ENCODE assay signal across 8 cellular contexts in the genomic region with DNA sequence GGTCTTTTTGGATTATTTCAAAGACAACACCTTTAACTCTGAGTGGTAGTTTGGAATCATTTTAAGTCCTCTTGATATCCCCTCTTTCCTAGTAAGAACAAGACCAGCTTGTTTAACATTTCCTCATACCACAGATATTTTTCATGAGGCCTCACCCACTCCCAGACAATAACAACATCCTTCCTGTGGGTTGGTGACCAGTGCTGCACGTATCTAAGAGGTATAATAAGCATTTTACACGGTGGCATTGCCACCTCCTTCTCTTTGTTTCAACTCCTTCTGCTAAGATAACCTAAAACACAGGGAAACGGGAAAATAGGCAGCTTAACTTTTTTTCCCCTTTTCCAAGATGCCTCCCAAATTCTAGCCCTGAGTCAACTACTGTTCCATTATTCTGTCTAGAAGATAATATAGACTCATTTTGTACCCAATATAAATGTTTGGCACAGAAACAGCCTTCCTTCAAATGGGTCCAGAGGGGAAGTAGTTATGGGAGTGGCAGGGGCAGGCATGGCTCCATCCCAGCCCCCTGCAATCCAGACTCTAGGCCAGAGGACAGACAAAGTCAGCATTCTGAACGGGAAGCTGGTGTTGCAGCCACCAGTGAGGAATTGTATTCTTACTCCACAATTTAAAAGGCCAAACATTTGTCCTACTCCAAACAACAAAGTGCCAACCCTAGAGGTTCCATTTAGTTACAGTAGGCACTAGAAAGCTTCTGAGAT. TPM values are rescaled to one million over a fixed set of nuclear protein-coding genes. Genes with fewer than 3 reads are reported as not detected.
A peak's percentile ranks its signal among the peaks of the same experiment; 100 is the strongest.
DNase-seq lines count a peak whose midpoint lies in the region; ATAC-seq lines count a peak whose summit lies in the region.

No MANE protein-coding gene starts in this region.

- no peaks in the 10 kb centered on the region for H3K9me3 Mint-ChIP-seq in naive thymus-derived CD8-positive, alpha-beta T cell

- DNase-seq in AG08396 (ENCODE audit: low spot score) = peak; percentile 29
- DNase-seq in M059J (ENCODE audit: low read depth) = peak; percentile 91
- DNase-seq in dedifferentiated amniotic fluid mesenchymal stem cell (ENCODE audit: extremely low spot score) = peak; percentile 45
- peak in 1 of 10 donors; percentile 11 for DNase-seq in naive thymus-derived CD8-positive, alpha-beta T cell
- DNase-seq in cortex of kidney (lab: John Stamatoyannopoulos, UW) = no peak
- no peak for DNase-seq in C1 segment of cervical spinal cord (lab: John Stamatoyannopoulos, UW)

- POLR2A ChIA-PET in naive thymus-derived CD8-positive, alpha-beta T cell (lab: Charles Lee) = interaction anchor here (0.5 to 1.6 kb wide), 6 partner anchors 7 to 267 kb away, joined by 3 to 6 read pairs (median 4); no protein-coding TSS in a partner anchor

- H3K27me3 Mint-ChIP-seq in naive thymus-derived CD8-positive, alpha-beta T cell = no peaks in the 10 kb centered on the region

- peak overlapping the region; percentile 3 to 68 (median 54) for H3K4me3 Mint-ChIP-seq in naive thymus-derived CD8-positive, alpha-beta T cell

- H3K27ac Mint-ChIP-seq in naive thymus-derived CD8-positive, alpha-beta T cell = peak overlapping the region; percentile 76 to 96 (median 92)

- H3K36me3 Mint-ChIP-seq in naive thymus-derived CD8-positive, alpha-beta T cell = peaks cover 4 to 65% (median 19%) of the 10 kb centered on the region in 3 donors

- peak; percentile 57 to 65 for ATAC-seq in naive thymus-derived CD8-positive, alpha-beta T cell
- no peak for ATAC-seq in GM18858 (IDR thresholded peaks at IDR 0.05; ENCODE audit: unreplicated experiment)
- ATAC-seq in HG03520 (IDR thresholded peaks at IDR 0.05; ENCODE audit: unreplicated experiment) = no peak

- H3K4me1 Mint-ChIP-seq in naive thymus-derived CD8-positive, alpha-beta T cell = peaks cover 49 to 96% (median 93%) of the 10 kb centered on the region in 4 donors

RNA-seq across cellular contexts. Expression of a gene that starts 28.5 kb away (rescaled TPM):
- total RNA-seq in M059J (2014; rRNA removed; shearing (Covaris generic)) = 12.0 and 14.0 TPM in 2 replicates
- 10 to 100 TPM; 68.2 to 68.5 TPM for total RNA-seq in naive thymus-derived CD8-positive, alpha-beta T cell
- polyA plus RNA-seq in naive thymus-derived CD8-positive, alpha-beta T cell = 10 to 100 TPM in 2 of 3 donors, 1 to 10 TPM in 1; 6.6 to 33.0 (median 15.3) TPM

Comparison
In these comparisons a context has a peak if more than half of its experiments do, and no peak if none do; other contexts are left out.
1. DNase-seq: peak in AG08396 (single experiment), M059J (single experiment) and dedifferentiated amniotic fluid mesenchymal stem cell (single experiment); none in cortex of kidney (single experiment) and C1 segment of cervical spinal cord (0 of 14).
2. ATAC-seq: peak in naive thymus-derived CD8-positive, alpha-beta T cell (2 of 2); none in GM18858 (single experiment) and HG03520 (single experiment).